In genomic region chr1:89149229-89149628, GRCh38 we compare ENCODE assay signal across 11 cellular contexts. TPM values are rescaled to one million over a fixed set of nuclear protein-coding genes. Genes with fewer than 3 reads are reported as not detected.
A peak's percentile ranks its signal among the peaks of the same experiment; 100 is the strongest.
DNase-seq lines count a peak whose midpoint lies in the region; ATAC-seq and TF ChIP-seq lines count a peak whose summit lies in the region.
"Had no signal": no experiment of that assay in that cellular context is flagged by ENCODE, and none has a peak within 500 bp of the region (broad histone marks: within the 10 kb centered on the region; RNA-seq: fewer than 3 reads in every experiment).

No MANE protein-coding gene starts in this region.

- H3K9me3 ChIP-seq in T-helper 17 cell (ENCODE audit: control insufficient read depth, low read length, poor library complexity, severe bottlenecking) (no peaks in the 10 kb centered on the region), ovary (no peaks in the 10 kb centered on the region)

- H3K4me3 ChIP-seq in ovary = no peak overlapping the region

- peaks cover 2% of the 10 kb centered on the region for H3K36me3 Mint-ChIP-seq in T-helper 17 cell (ENCODE audit: low read depth)

- TF ChIP-seq EP300 in ovary (IDR thresholded peaks at IDR 0.05) = no peak

- TF ChIP-seq POLR2A in ovary (IDR thresholded peaks at IDR 0.05) = no peak

- H3K27ac ChIP-seq in ovary = no peak overlapping the region

- no peak for TF ChIP-seq CTCF in ovary (IDR thresholded peaks at IDR 0.05)

- H3K27me3 Mint-ChIP-seq in T-helper 17 cell = peaks cover 17% of the 10 kb centered on the region
- H3K27me3 Mint-ChIP-seq: activated naive CD8-positive, alpha-beta T cell treated with anti-CD3 and anti-CD28 coated beads, Interleukin-2, amount 10 ng/mL, durations not matched to agents 7 days and 5 days had no signal

- no peaks in the 10 kb centered on the region for H3K36me3 ChIP-seq in ovary

- 40 to 55% (median 43%) methylated on average over 3 of the region's 3 CpGs for WGBS in ovary, 3 donors

- no peaks in the 10 kb centered on the region for H3K27me3 ChIP-seq in ovary

- H3K4me3 Mint-ChIP-seq in T-helper 17 cell = no peak overlapping the region
- H3K4me3 Mint-ChIP-seq: activated naive CD8-positive, alpha-beta T cell treated with anti-CD3 and anti-CD28 coated beads, Interleukin-2, amount 10 ng/mL, durations not matched to agents 7 days and 5 days had no signal

- DNase-seq in GM03348 (ENCODE audit: low spot score) = peak; percentile 18
- DNase-seq in T-helper 17 cell = no peak
- peak; percentile 35 for DNase-seq in glomerular visceral epithelial cell (ENCODE audit: extremely low spot score)
- DNase-seq in ovary = peak in 3 of 5 donors; percentile 33 to 52 (median 39)
- no peak for DNase-seq in HPDE6-E6E7 (ENCODE audit: extremely low spot score)
- DNase-seq: activated naive CD8-positive, alpha-beta T cell treated with anti-CD3 and anti-CD28 coated beads, Interleukin-2, amount 10 ng/mL, durations not matched to agents 7 days and 5 days had no signal

- intact Hi-C loops in ovary (cut with DNase I) = no loop called here

- no peak for ATAC-seq in T-helper 17 cell
- ATAC-seq in activated CD4-positive, CD25-positive, alpha-beta regulatory T cell treated with anti-CD3 and anti-CD28 coated beads, Interleukin-2, amount 50 U/mL, for 24 hours = no peak
- ATAC-seq in GM21576 (IDR thresholded peaks at IDR 0.05; ENCODE audit: unreplicated experiment) = no peak
- ATAC-seq in GM19395 (IDR thresholded peaks at IDR 0.05; ENCODE audit: unreplicated experiment) = no peak

- peak overlapping the region; percentile 19 for H3K27ac Mint-ChIP-seq in T-helper 17 cell
- H3K27ac Mint-ChIP-seq: activated naive CD8-positive, alpha-beta T cell treated with anti-CD3 and anti-CD28 coated beads, Interleukin-2, amount 10 ng/mL, durations not matched to agents 7 days and 5 days had no signal

- H3K4me1 Mint-ChIP-seq in T-helper 17 cell = peaks cover 3% of the 10 kb centered on the region

- no peaks in the 10 kb centered on the region for H3K4me1 ChIP-seq in ovary (ENCODE audit: insufficient read depth)

RNA-seq across cellular contexts. Expression of gene GBP2, which starts 23.3 kb away (rescaled TPM):
- total RNA-seq in T-helper 17 cell (10 to 100 TPM; 88.4 to 98.8 TPM), ovary (100 to 1,000 TPM in 1 of 7 donors, 10 to 100 TPM in 6; 39.3 to 105 (median 65.8) TPM)
- polyA plus RNA-seq in ovary = 100 to 1,000 TPM in 1 of 2 donors, 10 to 100 TPM in 1; 74.9 to 237 TPM

RNA-seq across cellular contexts. Expression of gene GBP7, which starts 26.6 kb away (rescaled TPM):
- total RNA-seq in T-helper 17 cell (not detected), ovary (under 1 TPM in 2 of 7 donors, not detected in 5; 0.15 to 0.28 TPM)
- polyA plus RNA-seq in ovary = not detected
- total RNA-seq: kidney epithelial cell; T-helper 1 cell treated with Interleukin-12 subunit alpha and Interleukin-12 subunit beta and Interleukin-4 antibody, amounts not matched to agents 30 ng/mL and 1 ng/mL, for 36 hours had no signal

RNA-seq across cellular contexts. Expression of gene GBP4, which starts 49.5 kb away (rescaled TPM):
- total RNA-seq in T-helper 17 cell (10 to 100 TPM; 34.1 to 35.9 TPM), ovary (10 to 100 TPM in 2 of 7 donors, 1 to 10 TPM in 5; 5.7 to 23.7 (median 8.4) TPM)
- 10 to 100 TPM; 16.8 to 40.8 TPM for polyA plus RNA-seq in ovary

Comparison
In these comparisons a context has a peak if more than half of its experiments do, and no peak if none do; other contexts are left out.
1. DNase-seq: peak in GM03348 (single experiment), glomerular visceral epithelial cell (single experiment) and ovary (3 of 5); none in T-helper 17 cell (0 of 3) and HPDE6-E6E7 (single experiment).